In the genomic region with DNA sequence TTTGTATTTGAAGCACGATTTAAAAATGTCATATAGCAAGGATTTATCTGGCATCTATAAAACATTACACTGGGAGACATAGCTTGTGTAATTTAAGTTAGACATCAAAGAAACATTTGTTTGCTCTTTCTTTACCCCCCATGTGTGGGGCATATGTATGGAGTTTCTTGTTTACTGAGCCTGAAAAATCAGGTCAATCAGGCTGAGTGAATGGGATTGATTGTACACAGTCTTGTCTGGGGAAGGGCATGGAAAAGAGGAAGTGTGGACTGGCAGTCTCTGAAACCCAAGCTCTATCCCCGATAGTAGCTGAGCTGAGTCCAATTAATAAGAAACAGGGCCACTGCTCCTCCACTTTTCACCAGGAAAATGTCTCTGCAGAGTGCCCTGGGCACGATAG, we compare ENCODE assay signal across 1 cellular context.
A peak's percentile ranks its signal among the peaks of the same experiment; 100 is the strongest.
TF ChIP-seq lines count a peak whose summit lies in the region.

No MANE protein-coding gene starts in this region.

TF ChIP-seq in HepG2, 621 proteins besides CTCF, POLR2A, EP300 and RAD21 (continued from another document):
- TF ChIP-seq, protein P1, sequence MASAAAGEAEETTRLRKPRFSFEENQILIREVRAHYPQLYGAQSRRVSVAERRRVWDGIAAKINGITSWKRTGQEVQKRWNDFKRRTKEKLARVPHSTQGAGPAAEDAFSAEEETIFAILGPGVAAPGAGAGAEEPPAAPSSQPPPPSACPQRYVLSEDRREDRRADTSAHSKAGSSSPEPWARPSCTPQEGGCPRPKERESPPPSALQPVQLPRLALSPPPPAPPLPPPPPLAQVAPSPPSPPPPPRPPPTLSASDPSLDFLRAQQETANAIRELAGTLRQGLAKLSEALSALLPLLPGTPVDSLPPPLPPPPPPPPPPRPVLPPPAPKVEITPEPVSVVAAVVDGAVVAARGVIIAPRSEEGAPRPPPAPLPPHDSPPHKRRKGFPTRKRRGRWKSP (CRISPR knock-in tag; IDR thresholded peaks at IDR 0.05) = no peak
- TF ChIP-seq, protein P2, sequence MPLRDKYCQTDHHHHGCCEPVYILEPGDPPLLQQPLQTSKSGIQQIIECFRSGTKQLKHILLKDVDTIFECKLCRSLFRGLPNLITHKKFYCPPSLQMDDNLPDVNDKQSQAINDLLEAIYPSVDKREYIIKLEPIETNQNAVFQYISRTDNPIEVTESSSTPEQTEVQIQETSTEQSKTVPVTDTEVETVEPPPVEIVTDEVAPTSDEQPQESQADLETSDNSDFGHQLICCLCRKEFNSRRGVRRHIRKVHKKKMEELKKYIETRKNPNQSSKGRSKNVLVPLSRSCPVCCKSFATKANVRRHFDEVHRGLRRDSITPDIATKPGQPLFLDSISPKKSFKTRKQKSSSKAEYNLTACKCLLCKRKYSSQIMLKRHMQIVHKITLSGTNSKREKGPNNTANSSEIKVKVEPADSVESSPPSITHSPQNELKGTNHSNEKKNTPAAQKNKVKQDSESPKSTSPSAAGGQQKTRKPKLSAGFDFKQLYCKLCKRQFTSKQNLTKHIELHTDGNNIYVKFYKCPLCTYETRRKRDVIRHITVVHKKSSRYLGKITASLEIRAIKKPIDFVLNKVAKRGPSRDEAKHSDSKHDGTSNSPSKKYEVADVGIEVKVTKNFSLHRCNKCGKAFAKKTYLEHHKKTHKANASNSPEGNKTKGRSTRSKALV (CRISPR knock-in tag; IDR thresholded peaks at IDR 0.05) = no peak
- TF ChIP-seq ZNF180 (CRISPR knock-in tag; IDR thresholded peaks at IDR 0.05; ENCODE audit: borderline replicate concordance, low read depth) (no peak), KAT2B (IDR thresholded peaks at IDR 0.05; ENCODE audit: borderline replicate concordance, low read depth, low read length) (no peak), AGO2 (optimal IDR thresholded peaks at IDR 0.05; ENCODE audit: low read depth, low read length) (no peak), NFE2L1 (CRISPR knock-in tag; IDR thresholded peaks at IDR 0.05; ENCODE audit: borderline replicate concordance) (no peak), PCBP1 (IDR thresholded peaks at IDR 0.05; ENCODE audit: borderline replicate concordance, low read depth, low read length) (no peak), ZFP36 (IDR thresholded peaks at IDR 0.05; ENCODE audit: borderline replicate concordance, low read depth, low read length, partially characterized antibody) (no peak), HMG20B (CRISPR knock-in tag; conservative IDR thresholded peaks at IDR 0.05) (peak; percentile 85), HHEX (CRISPR knock-in tag; IDR thresholded peaks at IDR 0.05) (peak; percentile 85), ELF1 (CRISPR knock-in tag; IDR thresholded peaks at IDR 0.05) (peak; percentile 31; the same call in 1 of the 2 replicates), ZNF83 (CRISPR knock-in tag; IDR thresholded peaks at IDR 0.05; ENCODE audit: borderline replicate concordance) (no peak), SCMH1 (CRISPR knock-in tag; IDR thresholded peaks at IDR 0.05; ENCODE audit: borderline replicate concordance) (no peak), ZNF350 (CRISPR knock-in tag; IDR thresholded peaks at IDR 0.05; ENCODE audit: borderline replicate concordance, low read depth) (no peak), ZNF792 (CRISPR knock-in tag; IDR thresholded peaks at IDR 0.05) (peak; percentile 36; the same call in 1 of the 2 replicates), SKI (IDR thresholded peaks at IDR 0.05; ENCODE audit: partially characterized antibody) (peak; percentile 70), ZSCAN30 (CRISPR knock-in tag; IDR thresholded peaks at IDR 0.05) (no peak), ZNF562 (CRISPR knock-in tag; IDR thresholded peaks at IDR 0.05; ENCODE audit: borderline replicate concordance) (no peak), NFIC (IDR thresholded peaks at IDR 0.05; ENCODE audit: low read length) (0 out of 2 replicates have a peak, but pooled peaks have one; percentile 40), TBL1XR1 (IDR thresholded peaks at IDR 0.05; ENCODE audit: borderline replicate concordance, low read length, partially characterized antibody) (peak; percentile 20), CEBPG (CRISPR knock-in tag; IDR thresholded peaks at IDR 0.05) (0 out of 2 replicates have a peak, but pooled peaks have one; percentile 15), NR2F6 (IDR thresholded peaks at IDR 0.05) (no peak), NR2F6 (CRISPR knock-in tag; IDR thresholded peaks at IDR 0.05) (0 out of 2 replicates have a peak, but pooled peaks have one; percentile 30), ARID2 (CRISPR knock-in tag; IDR thresholded peaks at IDR 0.05; ENCODE audit: borderline replicate concordance) (no peak), HNRNPLL (IDR thresholded peaks at IDR 0.05; ENCODE audit: low read depth, low read length, poor library complexity, severe bottlenecking) (no peak), XRCC5 (optimal IDR thresholded peaks at IDR 0.05; ENCODE audit: low read length) (no peak), SAP130 (CRISPR knock-in tag; IDR thresholded peaks at IDR 0.05; ENCODE audit: low read depth) (0 out of 2 replicates have a peak, but pooled peaks have one; percentile 14), SMC3 (IDR thresholded peaks at IDR 0.05; ENCODE audit: low read length) (no peak)
- TF ChIP-seq, protein P3, sequence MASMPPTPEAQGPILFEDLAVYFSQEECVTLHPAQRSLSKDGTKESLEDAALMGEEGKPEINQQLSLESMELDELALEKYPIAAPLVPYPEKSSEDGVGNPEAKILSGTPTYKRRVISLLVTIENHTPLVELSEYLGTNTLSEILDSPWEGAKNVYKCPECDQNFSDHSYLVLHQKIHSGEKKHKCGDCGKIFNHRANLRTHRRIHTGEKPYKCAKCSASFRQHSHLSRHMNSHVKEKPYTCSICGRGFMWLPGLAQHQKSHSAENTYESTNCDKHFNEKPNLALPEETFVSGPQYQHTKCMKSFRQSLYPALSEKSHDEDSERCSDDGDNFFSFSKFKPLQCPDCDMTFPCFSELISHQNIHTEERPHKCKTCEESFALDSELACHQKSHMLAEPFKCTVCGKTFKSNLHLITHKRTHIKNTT (CRISPR knock-in tag; IDR thresholded peaks at IDR 0.05) = no peak
- TF ChIP-seq, protein P4, sequence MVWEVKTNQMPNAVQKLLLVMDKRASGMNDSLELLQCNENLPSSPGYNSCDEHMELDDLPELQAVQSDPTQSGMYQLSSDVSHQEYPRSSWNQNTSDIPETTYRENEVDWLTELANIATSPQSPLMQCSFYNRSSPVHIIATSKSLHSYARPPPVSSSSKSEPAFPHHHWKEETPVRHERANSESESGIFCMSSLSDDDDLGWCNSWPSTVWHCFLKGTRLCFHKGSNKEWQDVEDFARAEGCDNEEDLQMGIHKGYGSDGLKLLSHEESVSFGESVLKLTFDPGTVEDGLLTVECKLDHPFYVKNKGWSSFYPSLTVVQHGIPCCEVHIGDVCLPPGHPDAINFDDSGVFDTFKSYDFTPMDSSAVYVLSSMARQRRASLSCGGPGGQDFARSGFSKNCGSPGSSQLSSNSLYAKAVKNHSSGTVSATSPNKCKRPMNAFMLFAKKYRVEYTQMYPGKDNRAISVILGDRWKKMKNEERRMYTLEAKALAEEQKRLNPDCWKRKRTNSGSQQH (CRISPR knock-in tag; IDR thresholded peaks at IDR 0.05; ENCODE audit: low read depth) = no peak
- TF ChIP-seq, protein P5, sequence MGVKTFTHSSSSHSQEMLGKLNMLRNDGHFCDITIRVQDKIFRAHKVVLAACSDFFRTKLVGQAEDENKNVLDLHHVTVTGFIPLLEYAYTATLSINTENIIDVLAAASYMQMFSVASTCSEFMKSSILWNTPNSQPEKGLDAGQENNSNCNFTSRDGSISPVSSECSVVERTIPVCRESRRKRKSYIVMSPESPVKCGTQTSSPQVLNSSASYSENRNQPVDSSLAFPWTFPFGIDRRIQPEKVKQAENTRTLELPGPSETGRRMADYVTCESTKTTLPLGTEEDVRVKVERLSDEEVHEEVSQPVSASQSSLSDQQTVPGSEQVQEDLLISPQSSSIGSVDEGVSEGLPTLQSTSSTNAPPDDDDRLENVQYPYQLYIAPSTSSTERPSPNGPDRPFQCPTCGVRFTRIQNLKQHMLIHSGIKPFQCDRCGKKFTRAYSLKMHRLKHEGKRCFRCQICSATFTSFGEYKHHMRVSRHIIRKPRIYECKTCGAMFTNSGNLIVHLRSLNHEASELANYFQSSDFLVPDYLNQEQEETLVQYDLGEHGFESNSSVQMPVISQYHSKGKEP (CRISPR knock-in tag; IDR thresholded peaks at IDR 0.05) = no peak
- TF ChIP-seq, protein P6, sequence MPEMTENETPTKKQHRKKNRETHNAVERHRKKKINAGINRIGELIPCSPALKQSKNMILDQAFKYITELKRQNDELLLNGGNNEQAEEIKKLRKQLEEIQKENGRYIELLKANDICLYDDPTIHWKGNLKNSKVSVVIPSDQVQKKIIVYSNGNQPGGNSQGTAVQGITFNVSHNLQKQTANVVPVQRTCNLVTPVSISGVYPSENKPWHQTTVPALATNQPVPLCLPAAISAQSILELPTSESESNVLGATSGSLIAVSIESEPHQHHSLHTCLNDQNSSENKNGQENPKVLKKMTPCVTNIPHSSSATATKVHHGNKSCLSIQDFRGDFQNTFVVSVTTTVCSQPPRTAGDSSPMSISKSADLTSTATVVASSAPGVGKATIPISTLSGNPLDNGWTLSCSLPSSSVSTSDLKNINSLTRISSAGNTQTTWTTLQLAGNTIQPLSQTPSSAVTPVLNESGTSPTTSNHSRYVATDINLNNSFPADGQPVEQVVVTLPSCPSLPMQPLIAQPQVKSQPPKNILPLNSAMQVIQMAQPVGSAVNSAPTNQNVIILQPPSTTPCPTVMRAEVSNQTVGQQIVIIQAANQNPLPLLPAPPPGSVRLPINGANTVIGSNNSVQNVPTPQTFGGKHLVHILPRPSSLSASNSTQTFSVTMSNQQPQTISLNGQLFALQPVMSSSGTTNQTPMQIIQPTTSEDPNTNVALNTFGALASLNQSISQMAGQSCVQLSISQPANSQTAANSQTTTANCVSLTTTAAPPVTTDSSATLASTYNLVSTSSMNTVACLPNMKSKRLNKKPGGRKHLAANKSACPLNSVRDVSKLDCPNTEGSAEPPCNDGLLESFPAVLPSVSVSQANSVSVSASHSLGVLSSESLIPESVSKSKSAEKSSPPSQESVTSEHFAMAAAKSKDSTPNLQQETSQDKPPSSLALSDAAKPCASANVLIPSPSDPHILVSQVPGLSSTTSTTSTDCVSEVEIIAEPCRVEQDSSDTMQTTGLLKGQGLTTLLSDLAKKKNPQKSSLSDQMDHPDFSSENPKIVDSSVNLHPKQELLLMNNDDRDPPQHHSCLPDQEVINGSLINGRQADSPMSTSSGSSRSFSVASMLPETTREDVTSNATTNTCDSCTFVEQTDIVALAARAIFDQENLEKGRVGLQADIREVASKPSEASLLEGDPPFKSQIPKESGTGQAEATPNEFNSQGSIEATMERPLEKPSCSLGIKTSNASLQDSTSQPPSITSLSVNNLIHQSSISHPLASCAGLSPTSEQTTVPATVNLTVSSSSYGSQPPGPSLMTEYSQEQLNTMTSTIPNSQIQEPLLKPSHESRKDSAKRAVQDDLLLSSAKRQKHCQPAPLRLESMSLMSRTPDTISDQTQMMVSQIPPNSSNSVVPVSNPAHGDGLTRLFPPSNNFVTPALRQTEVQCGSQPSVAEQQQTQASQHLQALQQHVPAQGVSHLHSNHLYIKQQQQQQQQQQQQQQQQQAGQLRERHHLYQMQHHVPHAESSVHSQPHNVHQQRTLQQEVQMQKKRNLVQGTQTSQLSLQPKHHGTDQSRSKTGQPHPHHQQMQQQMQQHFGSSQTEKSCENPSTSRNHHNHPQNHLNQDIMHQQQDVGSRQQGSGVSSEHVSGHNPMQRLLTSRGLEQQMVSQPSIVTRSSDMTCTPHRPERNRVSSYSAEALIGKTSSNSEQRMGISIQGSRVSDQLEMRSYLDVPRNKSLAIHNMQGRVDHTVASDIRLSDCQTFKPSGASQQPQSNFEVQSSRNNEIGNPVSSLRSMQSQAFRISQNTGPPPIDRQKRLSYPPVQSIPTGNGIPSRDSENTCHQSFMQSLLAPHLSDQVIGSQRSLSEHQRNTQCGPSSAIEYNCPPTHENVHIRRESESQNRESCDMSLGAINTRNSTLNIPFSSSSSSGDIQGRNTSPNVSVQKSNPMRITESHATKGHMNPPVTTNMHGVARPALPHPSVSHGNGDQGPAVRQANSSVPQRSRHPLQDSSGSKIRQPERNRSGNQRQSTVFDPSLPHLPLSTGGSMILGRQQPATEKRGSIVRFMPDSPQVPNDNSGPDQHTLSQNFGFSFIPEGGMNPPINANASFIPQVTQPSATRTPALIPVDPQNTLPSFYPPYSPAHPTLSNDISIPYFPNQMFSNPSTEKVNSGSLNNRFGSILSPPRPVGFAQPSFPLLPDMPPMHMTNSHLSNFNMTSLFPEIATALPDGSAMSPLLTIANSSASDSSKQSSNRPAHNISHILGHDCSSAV (CRISPR knock-in tag; IDR thresholded peaks at IDR 0.05; ENCODE audit: borderline replicate concordance) = no peak
- TF ChIP-seq, protein P7, sequence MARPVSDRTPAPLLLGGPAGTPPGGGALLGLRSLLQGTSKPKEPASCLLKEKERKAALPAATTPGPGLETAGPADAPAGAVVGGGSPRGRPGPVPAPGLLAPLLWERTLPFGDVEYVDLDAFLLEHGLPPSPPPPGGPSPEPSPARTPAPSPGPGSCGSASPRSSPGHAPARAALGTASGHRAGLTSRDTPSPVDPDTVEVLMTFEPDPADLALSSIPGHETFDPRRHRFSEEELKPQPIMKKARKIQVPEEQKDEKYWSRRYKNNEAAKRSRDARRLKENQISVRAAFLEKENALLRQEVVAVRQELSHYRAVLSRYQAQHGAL (CRISPR knock-in tag; IDR thresholded peaks at IDR 0.05; ENCODE audit: not compliant biosample characterization) = no peak
